ENCODE assay signal across 8 cellular contexts in the genomic region with DNA sequence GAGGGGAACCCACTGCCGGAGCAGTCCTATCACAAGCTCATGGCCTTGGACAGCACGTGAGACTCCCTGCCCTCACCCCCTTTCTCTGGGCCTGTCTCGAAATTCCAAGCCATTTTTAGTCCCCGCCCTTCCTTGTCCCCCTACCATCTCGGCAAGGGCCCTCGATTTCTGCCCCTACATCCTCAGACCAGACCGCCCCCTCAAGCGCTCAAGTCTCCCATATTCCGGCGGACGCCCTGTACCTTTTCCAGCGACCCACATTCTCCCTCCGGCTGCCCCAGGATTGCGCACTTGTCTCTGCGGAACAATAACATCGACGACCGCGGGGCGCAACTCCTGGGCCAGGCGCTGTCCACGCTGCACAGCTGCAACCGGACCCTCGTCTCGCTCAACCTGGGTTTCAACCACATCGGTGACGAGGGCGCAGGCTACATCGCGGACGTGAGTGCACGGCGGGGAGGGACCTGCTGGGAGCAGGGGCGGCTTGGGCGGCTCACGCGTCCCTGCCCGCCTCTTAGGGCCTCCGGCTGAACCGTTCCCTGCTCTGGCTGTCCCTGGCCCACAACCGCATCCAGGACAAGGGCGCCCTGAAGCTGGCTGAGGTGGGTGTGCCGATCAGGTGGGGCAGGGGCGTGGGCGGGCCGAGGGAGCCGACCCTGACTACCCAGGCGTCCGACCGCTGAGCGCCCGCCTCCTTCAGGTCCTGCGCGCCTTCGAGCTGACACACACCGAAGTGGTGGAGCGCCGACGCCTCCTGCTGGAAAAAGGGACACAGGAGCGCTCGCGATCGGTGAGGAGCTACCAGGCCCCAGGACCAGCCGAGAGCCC. TPM values are rescaled to one million over a fixed set of nuclear protein-coding genes. Genes with fewer than 3 reads are reported as not detected.
DNase-seq lines count a peak whose midpoint lies in the region; ATAC-seq and TF ChIP-seq lines count a peak whose summit lies in the region.

No MANE protein-coding gene starts in this region.

- H3K4me2 ChIP-seq in DOHH2 (ENCODE audit: low read length) = no peak overlapping the region

- 5% methylated on average over 64 of the region's 64 CpGs for WGBS in sigmoid colon, 2 donors

- H3K9me3 Mint-ChIP-seq in activated naive CD4-positive, alpha-beta T cell treated with anti-CD3 and anti-CD28 coated beads, Interleukin-2, amount 50 U/mL, for 72 hours = no peaks in the 10 kb centered on the region

- H3K9me2 ChIP-seq in DOHH2 (replicated peaks; ENCODE audit: control insufficient read depth, low read length) = no peaks in the 10 kb centered on the region

- H4K20me1 ChIP-seq in DOHH2 (ENCODE audit: control insufficient read depth, insufficient read depth, low read depth, low read length) = no peaks in the 10 kb centered on the region

- DNase-seq in LNCaP clone FGC (ENCODE audit: low read depth) (no peak), left ventricle myocardium inferior (peak; percentile 70), sigmoid colon (peak; percentile 79), putamen (ENCODE audit: low spot score) (no peak)
- DNase-seq in activated naive CD4-positive, alpha-beta T cell treated with anti-CD3 and anti-CD28 coated beads, Interleukin-2, amount 50 U/mL, for 72 hours (ENCODE audit: low spot score in 2 of 2) = peak; percentile 65 to 81

- ATAC-seq in SK-N-SH treated with all-trans-retinoic acid at 6 μM for 48 hours = peak; percentile 93
- ATAC-seq in activated naive CD4-positive, alpha-beta T cell treated with anti-CD3 and anti-CD28 coated beads, Interleukin-2, amount 50 U/mL, for 72 hours = peak; percentile 47 to 87
- no peak for ATAC-seq in GM18517 (IDR thresholded peaks at IDR 0.05; ENCODE audit: unreplicated experiment)

- H3F3A ChIP-seq in DOHH2 (ENCODE audit: control insufficient read depth, insufficient read depth) = no peaks in the 10 kb centered on the region

- H3K4me3 ChIP-seq in DOHH2 (ENCODE audit: low read length) (no peak overlapping the region), LNCaP clone FGC (ENCODE audit: low read depth, low read length) (no peak overlapping the region), left ventricle myocardium inferior (peak overlapping the region; percentile 58), sigmoid colon (peak overlapping the region in 3 of 4 donors; percentile 14 to 37 (median 28))

- H3K27ac ChIP-seq in DOHH2 (ENCODE audit: low read depth, low read length) (no peak overlapping the region), left ventricle myocardium inferior (replicated peaks) (no peak overlapping the region), sigmoid colon (no peak overlapping the region)

- H3K9me3 ChIP-seq in DOHH2 (ENCODE audit: control insufficient read depth, insufficient read depth, low read length) (no peaks in the 10 kb centered on the region), left ventricle myocardium inferior (replicated peaks) (no peaks in the 10 kb centered on the region), sigmoid colon (no peaks in the 10 kb centered on the region)

- no peak overlapping the region for H3K27ac Mint-ChIP-seq in activated naive CD4-positive, alpha-beta T cell treated with anti-CD3 and anti-CD28 coated beads, Interleukin-2, amount 50 U/mL, for 72 hours

- no peaks in the 10 kb centered on the region for H3K79me2 ChIP-seq in DOHH2 (ENCODE audit: control insufficient read depth, low read length)

- intact Hi-C loops in left ventricle myocardium inferior (cut with micrococcal nuclease) = no loop called here
- intact Hi-C loops in sigmoid colon (cut with DNase I) = loop anchor here (10.0 kb wide), 1 partner anchor 93 kb away; no protein-coding TSS in a partner anchor

- H3K36me3 ChIP-seq in DOHH2 (ENCODE audit: control insufficient read depth, low read length) (no peaks in the 10 kb centered on the region), left ventricle myocardium inferior (no peaks in the 10 kb centered on the region), sigmoid colon (no peaks in the 10 kb centered on the region)

- no peak for TF ChIP-seq EP300 in sigmoid colon (IDR thresholded peaks at IDR 0.05)

- H3K36me3 Mint-ChIP-seq in activated naive CD4-positive, alpha-beta T cell treated with anti-CD3 and anti-CD28 coated beads, Interleukin-2, amount 50 U/mL, for 72 hours = peaks cover 0 to 1% of the 10 kb centered on the region in 2 donors

- TF ChIP-seq POLR2A in sigmoid colon (IDR thresholded peaks at IDR 0.05) = no peak

- peak; percentile 43 for TF ChIP-seq CTCF in DOHH2 (IDR thresholded peaks at IDR 0.05; ENCODE audit: low read depth, low read length, poor library complexity, severe bottlenecking)
- TF ChIP-seq CTCF in LNCaP clone FGC (IDR thresholded peaks at IDR 0.05; ENCODE audit: control insufficient read depth, extremely low read depth, insufficient read depth) = peak; percentile 87
- peak; percentile 77 for TF ChIP-seq CTCF in left ventricle myocardium inferior (IDR thresholded peaks at IDR 0.05; ENCODE audit: borderline replicate concordance)
- TF ChIP-seq CTCF in sigmoid colon (IDR thresholded peaks at IDR 0.05) = peak in 3 of 4 experiments; percentile 22 to 45 (median 42)

- H3K27me3 ChIP-seq in DOHH2 (ENCODE audit: control insufficient read depth, low read length) (peaks cover 37% of the 10 kb centered on the region), left ventricle myocardium inferior (ENCODE audit: low read depth) (peaks cover 72% of the 10 kb centered on the region), sigmoid colon (peaks cover 35 to 69% (median 51%) of the 10 kb centered on the region in 3 donors)

- H3K4me1 ChIP-seq in DOHH2 (ENCODE audit: control insufficient read depth, low read length) (no peaks in the 10 kb centered on the region), left ventricle myocardium inferior (peaks cover 29% of the 10 kb centered on the region), sigmoid colon (peaks cover 0 to 35% (median 34%) of the 10 kb centered on the region in 4 donors)

TF ChIP-seq in SK-N-SH treated with all-trans-retinoic acid at 6 μM for 48 hours, 23 proteins besides CTCF, POLR2A, EP300 and RAD21:
- TF ChIP-seq, protein P1, sequence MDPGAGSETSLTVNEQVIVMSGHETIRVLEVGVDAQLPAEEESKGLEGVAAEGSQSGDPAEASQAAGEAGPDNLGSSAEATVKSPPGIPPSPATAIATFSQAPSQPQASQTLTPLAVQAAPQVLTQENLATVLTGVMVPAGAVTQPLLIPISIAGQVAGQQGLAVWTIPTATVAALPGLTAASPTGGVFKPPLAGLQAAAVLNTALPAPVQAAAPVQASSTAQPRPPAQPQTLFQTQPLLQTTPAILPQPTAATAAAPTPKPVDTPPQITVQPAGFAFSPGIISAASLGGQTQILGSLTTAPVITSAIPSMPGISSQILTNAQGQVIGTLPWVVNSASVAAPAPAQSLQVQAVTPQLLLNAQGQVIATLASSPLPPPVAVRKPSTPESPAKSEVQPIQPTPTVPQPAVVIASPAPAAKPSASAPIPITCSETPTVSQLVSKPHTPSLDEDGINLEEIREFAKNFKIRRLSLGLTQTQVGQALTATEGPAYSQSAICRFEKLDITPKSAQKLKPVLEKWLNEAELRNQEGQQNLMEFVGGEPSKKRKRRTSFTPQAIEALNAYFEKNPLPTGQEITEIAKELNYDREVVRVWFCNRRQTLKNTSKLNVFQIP (CRISPR knock-in tag; IDR thresholded peaks at IDR 0.05; ENCODE audit: borderline replicate concordance, low read depth) = no peak
- TF ChIP-seq ZC3H10 (CRISPR knock-in tag; IDR thresholded peaks at IDR 0.05) (no peak), ZNF8 (CRISPR knock-in tag; IDR thresholded peaks at IDR 0.05) (no peak), SNAI2 (CRISPR knock-in tag; IDR thresholded peaks at IDR 0.05) (no peak), TCF4 (CRISPR knock-in tag; IDR thresholded peaks at IDR 0.05; ENCODE audit: borderline replicate concordance) (no peak), BACH2 (CRISPR knock-in tag; IDR thresholded peaks at IDR 0.05; ENCODE audit: borderline replicate concordance) (no peak), CSDC2 (CRISPR knock-in tag; IDR thresholded peaks at IDR 0.05) (no peak), RARB (CRISPR knock-in tag; IDR thresholded peaks at IDR 0.05) (no peak), ZFP3 (CRISPR knock-in tag; IDR thresholded peaks at IDR 0.05) (no peak), ZFP30 (CRISPR knock-in tag; IDR thresholded peaks at IDR 0.05) (no peak)
- TF ChIP-seq, protein P2, sequence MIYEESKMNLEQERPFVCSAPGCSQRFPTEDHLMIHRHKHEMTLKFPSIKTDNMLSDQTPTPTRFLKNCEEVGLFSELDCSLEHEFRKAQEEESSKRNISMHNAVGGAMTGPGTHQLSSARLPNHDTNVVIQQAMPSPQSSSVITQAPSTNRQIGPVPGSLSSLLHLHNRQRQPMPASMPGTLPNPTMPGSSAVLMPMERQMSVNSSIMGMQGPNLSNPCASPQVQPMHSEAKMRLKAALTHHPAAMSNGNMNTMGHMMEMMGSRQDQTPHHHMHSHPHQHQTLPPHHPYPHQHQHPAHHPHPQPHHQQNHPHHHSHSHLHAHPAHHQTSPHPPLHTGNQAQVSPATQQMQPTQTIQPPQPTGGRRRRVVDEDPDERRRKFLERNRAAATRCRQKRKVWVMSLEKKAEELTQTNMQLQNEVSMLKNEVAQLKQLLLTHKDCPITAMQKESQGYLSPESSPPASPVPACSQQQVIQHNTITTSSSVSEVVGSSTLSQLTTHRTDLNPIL (CRISPR knock-in tag; IDR thresholded peaks at IDR 0.05; ENCODE audit: low read depth) = no peak
- TF ChIP-seq, protein P3, sequence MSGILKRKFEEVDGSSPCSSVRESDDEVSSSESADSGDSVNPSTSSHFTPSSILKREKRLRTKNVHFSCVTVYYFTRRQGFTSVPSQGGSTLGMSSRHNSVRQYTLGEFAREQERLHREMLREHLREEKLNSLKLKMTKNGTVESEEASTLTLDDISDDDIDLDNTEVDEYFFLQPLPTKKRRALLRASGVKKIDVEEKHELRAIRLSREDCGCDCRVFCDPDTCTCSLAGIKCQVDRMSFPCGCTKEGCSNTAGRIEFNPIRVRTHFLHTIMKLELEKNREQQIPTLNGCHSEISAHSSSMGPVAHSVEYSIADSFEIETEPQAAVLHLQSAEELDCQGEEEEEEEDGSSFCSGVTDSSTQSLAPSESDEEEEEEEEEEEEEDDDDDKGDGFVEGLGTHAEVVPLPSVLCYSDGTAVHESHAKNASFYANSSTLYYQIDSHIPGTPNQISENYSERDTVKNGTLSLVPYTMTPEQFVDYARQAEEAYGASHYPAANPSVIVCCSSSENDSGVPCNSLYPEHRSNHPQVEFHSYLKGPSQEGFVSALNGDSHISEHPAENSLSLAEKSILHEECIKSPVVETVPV (CRISPR knock-in tag; IDR thresholded peaks at IDR 0.05) = no peak

RNA-seq across cellular contexts. Expression of a gene that starts 7.0 kb away (rescaled TPM):
- not detected for total RNA-seq in activated naive CD4-positive, alpha-beta T cell treated with anti-CD3 and anti-CD28 coated beads, Interleukin-2, amount 50 U/mL, for 72 hours
- total RNA-seq in left ventricle myocardium inferior = 0.27 TPM
- total RNA-seq in sigmoid colon = not detected
- polyA plus RNA-seq in sigmoid colon = under 1 TPM in 1 of 3 donors, not detected in 2; 0.07 TPM

RNA-seq across cellular contexts. Expression of a gene that starts 33.9 kb away (rescaled TPM):
- total RNA-seq in activated naive CD4-positive, alpha-beta T cell treated with anti-CD3 and anti-CD28 coated beads, Interleukin-2, amount 50 U/mL, for 72 hours = under 1 TPM; 0.09 to 0.53 TPM
- 7.1 TPM for total RNA-seq in left ventricle myocardium inferior
- 1 to 10 TPM; 3.6 to 8.3 (median 5.6) TPM for total RNA-seq in sigmoid colon
- polyA plus RNA-seq in sigmoid colon = 1 to 10 TPM in 1 of 3 donors, under 1 TPM in 2; under 0.01 to 3.8 (median 0.69) TPM

Comparison
In these comparisons a context has a peak if more than half of its experiments do, and no peak if none do; other contexts are left out.
1. H3K4me3 ChIP-seq: peak in left ventricle myocardium inferior (single experiment) and sigmoid colon (3 of 4); none in DOHH2 (single experiment) and LNCaP clone FGC (single experiment).
2. DNase-seq: peak in activated naive CD4-positive, alpha-beta T cell treated with anti-CD3 and anti-CD28 coated beads, Interleukin-2, amount 50 U/mL, for 72 hours (2 of 2), left ventricle myocardium inferior (single experiment) and sigmoid colon (single experiment); none in LNCaP clone FGC (single experiment) and putamen (single experiment).
3. Peak in every context shown above with its lines, with median percentiles within 50 percentile points of each other: CTCF ChIP-seq.